8 cellular contexts compared by ENCODE assay signal in the genomic region with DNA sequence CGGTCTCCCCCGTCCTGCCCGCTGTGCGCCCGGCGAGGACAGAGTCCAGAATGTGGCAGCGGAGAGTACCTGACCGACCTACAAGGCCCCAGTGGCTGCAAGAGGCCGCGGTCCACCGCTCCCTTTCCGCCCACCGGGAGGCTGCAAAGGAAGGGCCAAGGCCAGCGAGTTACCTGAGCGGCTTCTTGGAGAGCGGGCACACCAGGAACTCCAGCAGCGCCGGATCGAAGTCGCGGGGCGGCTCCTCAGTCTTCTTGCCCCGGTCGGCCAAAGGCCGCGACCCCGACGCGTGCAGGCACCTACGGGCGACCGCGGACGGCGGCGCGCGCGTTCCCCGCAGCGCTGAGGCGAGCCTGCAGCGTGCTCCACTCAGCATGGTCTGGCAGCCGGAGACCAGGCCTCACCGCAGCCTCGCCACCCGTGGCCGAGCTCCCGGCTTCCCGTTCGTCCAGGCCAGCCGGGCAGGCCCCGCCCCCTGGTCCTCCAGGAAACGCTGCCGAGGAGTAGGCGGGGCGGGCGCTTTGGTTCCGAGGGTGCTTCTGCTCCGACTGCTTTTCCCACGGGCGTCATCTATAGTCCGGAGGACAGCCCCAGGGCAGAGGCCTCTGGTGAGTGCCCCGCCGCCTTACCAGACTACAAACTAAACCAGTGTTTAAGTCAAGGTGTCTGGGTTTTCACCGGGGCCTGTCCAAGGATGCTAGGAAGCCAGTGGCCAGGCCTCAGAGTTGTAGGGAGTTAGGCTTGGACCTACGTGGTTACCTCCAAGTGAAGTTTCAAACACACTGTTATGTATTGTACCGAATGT. TPM values are rescaled to one million over a fixed set of nuclear protein-coding genes. Genes with fewer than 3 reads are reported as not detected.
DNase-seq lines count a peak whose midpoint lies in the region; ATAC-seq and TF ChIP-seq lines count a peak whose summit lies in the region.

A gene with protein sequence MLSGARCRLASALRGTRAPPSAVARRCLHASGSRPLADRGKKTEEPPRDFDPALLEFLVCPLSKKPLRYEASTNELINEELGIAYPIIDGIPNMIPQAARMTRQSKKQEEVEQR (minus strand): TSS at position 452 of the 805 bp plus-strand sequence. CDS start 76 bp downstream, at position 376.

- H3K4me1 Mint-ChIP-seq in activated T-cell treated with anti-CD3 and anti-CD28 coated beads, Interleukin-2, amount 50 U/mL, for 72 hours (ENCODE audit: low read depth), result peaks cover 54% of the 10 kb centered on the region

- H3K27ac ChIP-seq in Peyer's patch, result peak within 1 kb of the TSS; percentile 65 to 92 (median 86)
- H3K27ac ChIP-seq in esophagus muscularis mucosa (replicated peaks in 1 of 4), result peak within 1 kb of the TSS; percentile 89 to 96 (median 94)
- peak within 1 kb of the TSS; percentile 95 for H3K27ac ChIP-seq in muscle layer of duodenum (ENCODE audit: low read length)

- H3K27me3 ChIP-seq in Peyer's patch (no peaks in the 10 kb centered on the region), esophagus muscularis mucosa (no peaks in the 10 kb centered on the region), muscle layer of duodenum (ENCODE audit: low read depth, low read length) (no peaks in the 10 kb centered on the region)

- H3K36me3 Mint-ChIP-seq in activated T-cell treated with anti-CD3 and anti-CD28 coated beads, Interleukin-2, amount 50 U/mL, for 72 hours (ENCODE audit: insufficient read depth in 2 of 2), result peaks cover 3 to 8% of the 10 kb centered on the region in 2 donors

- H3K4me1 ChIP-seq in Peyer's patch, result peaks cover 0 to 29% (median 0%) of the 10 kb centered on the region in 4 donors
- peaks cover 13 to 45% (median 41%) of the 10 kb centered on the region in 4 donors for H3K4me1 ChIP-seq in esophagus muscularis mucosa
- peaks cover 16 to 19% of the 10 kb centered on the region in 2 donors for H3K4me1 ChIP-seq in muscle layer of duodenum (ENCODE audit: control insufficient read depth in 1 of 2, insufficient read depth in 2 of 2, low read length in 2 of 2)

- no peak for TF ChIP-seq EP300 in esophagus muscularis mucosa (IDR thresholded peaks at IDR 0.05)

- DNase-seq in DMS79 (lab: John Stamatoyannopoulos, UW) (peak; percentile 61), KG1 (lab: John Stamatoyannopoulos, UW) (peak; percentile 90), Peyer's patch (peak; percentile 93 to 97 (median 95)), esophagus muscularis mucosa (ENCODE audit: extremely low spot score) (peak; percentile 99)
- DNase-seq in activated T-cell treated with anti-CD3 and anti-CD28 coated beads, Interleukin-2, amount 50 U/mL, for 72 hours, result peak; percentile 85 to 87
- DNase-seq in stimulated activated CD8-positive, alpha-beta memory T cell treated with anti-CD3 and anti-CD28 coated beads, Interleukin-7, amount 100 ng/mL, for 4 hours (ENCODE audit: low read depth in 2 of 2), result peak; percentile 42 to 74

- H3K9me3 ChIP-seq in Peyer's patch (no peaks in the 10 kb centered on the region), esophagus muscularis mucosa (no peaks in the 10 kb centered on the region), muscle layer of duodenum (ENCODE audit: control insufficient read depth in 1 of 2, low read length in 2 of 2) (no peaks in the 10 kb centered on the region)

- peak within 1 kb of the TSS; percentile 95 to 96 for H3K4me3 Mint-ChIP-seq in activated T-cell treated with anti-CD3 and anti-CD28 coated beads, Interleukin-2, amount 50 U/mL, for 72 hours

- ATAC-seq in GM21737 (IDR thresholded peaks at IDR 0.05; ENCODE audit: unreplicated experiment), result peak; percentile 92
- peak; percentile 86 to 88 for ATAC-seq in activated T-cell treated with anti-CD3 and anti-CD28 coated beads, Interleukin-2, amount 50 U/mL, for 72 hours (replicated peaks in 1 of 2)

- H3K9me3 Mint-ChIP-seq in activated T-cell treated with anti-CD3 and anti-CD28 coated beads, Interleukin-2, amount 50 U/mL, for 72 hours, result no peaks in the 10 kb centered on the region

- H3K4me3 ChIP-seq in Peyer's patch (peak within 1 kb of the TSS; percentile 48 to 92 (median 69)), esophagus muscularis mucosa (peak within 1 kb of the TSS; percentile 83 to 86 (median 84)), muscle layer of duodenum (ENCODE audit: low read depth in 1 of 2, low read length in 2 of 2) (peak within 1 kb of the TSS; percentile 79 to 89)

- TF ChIP-seq POLR2A in Peyer's patch (IDR thresholded peaks at IDR 0.05), result peak; percentile 78 to 79
- TF ChIP-seq POLR2A in esophagus muscularis mucosa (IDR thresholded peaks at IDR 0.05; ENCODE audit: low read depth), result peak; percentile 66

- WGBS in esophagus muscularis mucosa, result 3% methylated on average over 4 of the region's 68 CpGs

- intact Hi-C loops in esophagus muscularis mucosa (cut with DNase I), result loop anchor here (5.0 to 10.0 kb wide), 4 partner anchors 66 to 519 kb away; a partner anchor contains a TSS

- H3K27ac Mint-ChIP-seq in activated T-cell treated with anti-CD3 and anti-CD28 coated beads, Interleukin-2, amount 50 U/mL, for 72 hours, result peak within 1 kb of the TSS; percentile 93

- peak in 2 of 6 experiments; percentile 7 to 12 for TF ChIP-seq CTCF in Peyer's patch (IDR thresholded peaks at IDR 0.05)
- peak in 1 of 3 experiments; percentile 7 for TF ChIP-seq CTCF in esophagus muscularis mucosa (IDR thresholded peaks at IDR 0.05)

- peaks cover 0 to 11% (median 0%) of the 10 kb centered on the region in 3 donors for H3K36me3 ChIP-seq in Peyer's patch
- peaks cover 5 to 29% (median 14%) of the 10 kb centered on the region in 4 donors for H3K36me3 ChIP-seq in esophagus muscularis mucosa
- H3K36me3 ChIP-seq in muscle layer of duodenum (ENCODE audit: control insufficient read depth in 1 of 2, insufficient read depth in 2 of 2, low read length in 2 of 2), result peaks cover 8 to 16% of the 10 kb centered on the region in 2 donors

- no peaks in the 10 kb centered on the region for H3K27me3 Mint-ChIP-seq in activated T-cell treated with anti-CD3 and anti-CD28 coated beads, Interleukin-2, amount 50 U/mL, for 72 hours (ENCODE audit: low read depth)

RNA-seq across cellular contexts. Expression of the gene that starts here (rescaled TPM):
- total RNA-seq in Peyer's patch (10 to 100 TPM; 54.0 to 94.9 (median 67.2) TPM), esophagus muscularis mucosa (10 to 100 TPM; 65.2 to 95.9 (median 80.3) TPM)
- total RNA-seq in activated T-cell treated with anti-CD3 and anti-CD28 coated beads, Interleukin-2, amount 50 U/mL, for 72 hours, result 10 to 100 TPM; 56.1 to 59.3 TPM

Comparison
In these comparisons a context has a peak if more than half of its experiments do, and no peak if none do; other contexts are left out.
1. Peak in every context shown above with its lines: DNase-seq, ATAC-seq, H3K4me3 ChIP-seq and H3K27ac ChIP-seq.